Comparison of ENCODE assay signal across 1 cellular context in genomic region chr5:168106008-168106761, GRCh38.
TF ChIP-seq lines count a peak whose summit lies in the region.

No MANE protein-coding gene starts in this region.

TF ChIP-seq in WTC11, 78 proteins besides CTCF, POLR2A, EP300 and RAD21 (continued from another document):
- TF ChIP-seq ZNF425 (CRISPR knock-in tag; conservative IDR thresholded peaks at IDR 0.05) (no peak), RELA (CRISPR knock-in tag; IDR thresholded peaks at IDR 0.05; ENCODE audit: borderline replicate concordance) (no peak)
